In genomic region chr11:103862049-103862826, GRCh38 we compare ENCODE assay signal across 10 cellular contexts.
DNase-seq lines count a peak whose midpoint lies in the region; ATAC-seq lines count a peak whose summit lies in the region.
"Had no signal": no experiment of that assay in that cellular context is flagged by ENCODE, and none has a peak within 500 bp of the region (broad histone marks: within the 10 kb centered on the region; RNA-seq: fewer than 3 reads in every experiment).

No MANE protein-coding gene starts in this region.

- H3K27ac Mint-ChIP-seq in memory B cell, result no peak overlapping the region
- no peak overlapping the region for H3K27ac Mint-ChIP-seq in immature natural killer cell
- H3K27ac Mint-ChIP-seq in activated CD8-positive, alpha-beta memory T cell treated with anti-CD3 and anti-CD28 coated beads, Interleukin-2, amount 10 ng/mL, durations not matched to agents 7 days and 5 days, result no peak overlapping the region
- H3K27ac Mint-ChIP-seq: activated naive CD4-positive, alpha-beta T cell treated with anti-CD3 and anti-CD28 coated beads, Interleukin-2, amount 10 ng/mL, durations not matched to agents 7 days and 5 days had no signal

- ATAC-seq in GM18909 (IDR thresholded peaks at IDR 0.05; ENCODE audit: poor library complexity, unreplicated experiment) (peak; percentile 83), GM21786 (IDR thresholded peaks at IDR 0.05; ENCODE audit: unreplicated experiment) (peak; percentile 74), HG03469 (IDR thresholded peaks at IDR 0.05; ENCODE audit: unreplicated experiment) (peak; percentile 66), memory B cell (ENCODE audit: low read depth) (peak; percentile 74), sciatic nerve (no peak)
- no peak for ATAC-seq in activated CD8-positive, alpha-beta memory T cell treated with anti-CD3 and anti-CD28 coated beads, Interleukin-2, amount 10 ng/mL, durations not matched to agents 7 days and 5 days

- H3K4me1 Mint-ChIP-seq in memory B cell, result no peaks in the 10 kb centered on the region
- H3K4me1 Mint-ChIP-seq in immature natural killer cell, result peaks cover 5% of the 10 kb centered on the region in 2 donors
- no peaks in the 10 kb centered on the region for H3K4me1 Mint-ChIP-seq in activated CD8-positive, alpha-beta memory T cell treated with anti-CD3 and anti-CD28 coated beads, Interleukin-2, amount 10 ng/mL, durations not matched to agents 7 days and 5 days
- H3K4me1 Mint-ChIP-seq: activated naive CD4-positive, alpha-beta T cell treated with anti-CD3 and anti-CD28 coated beads, Interleukin-2, amount 10 ng/mL, durations not matched to agents 7 days and 5 days had no signal

- H3K4me3 Mint-ChIP-seq in memory B cell (no peak overlapping the region), immature natural killer cell (no peak overlapping the region)
- no peak overlapping the region for H3K4me3 Mint-ChIP-seq in activated CD8-positive, alpha-beta memory T cell treated with anti-CD3 and anti-CD28 coated beads, Interleukin-2, amount 10 ng/mL, durations not matched to agents 7 days and 5 days
- H3K4me3 Mint-ChIP-seq: activated naive CD4-positive, alpha-beta T cell treated with anti-CD3 and anti-CD28 coated beads, Interleukin-2, amount 10 ng/mL, durations not matched to agents 7 days and 5 days had no signal

- CTCF ChIA-PET in activated CD8-positive, alpha-beta memory T cell treated with anti-CD3 and anti-CD28 coated beads, Interleukin-2, amount 10 ng/mL, durations not matched to agents 7 days and 5 days (lab: Charles Lee), result no interaction called here

- intact Hi-C loops in sciatic nerve (cut with DNase I), result no loop called here

- H3K36me3 Mint-ChIP-seq in memory B cell, result no peaks in the 10 kb centered on the region
- H3K36me3 Mint-ChIP-seq in immature natural killer cell, result peaks cover 0 to 5% (median 3%) of the 10 kb centered on the region in 3 donors
- no peaks in the 10 kb centered on the region for H3K36me3 Mint-ChIP-seq in activated CD8-positive, alpha-beta memory T cell treated with anti-CD3 and anti-CD28 coated beads, Interleukin-2, amount 10 ng/mL, durations not matched to agents 7 days and 5 days
- H3K36me3 Mint-ChIP-seq: activated naive CD4-positive, alpha-beta T cell treated with anti-CD3 and anti-CD28 coated beads, Interleukin-2, amount 10 ng/mL, durations not matched to agents 7 days and 5 days had no signal

- DNase-seq in memory B cell (ENCODE audit: low spot score in 2 of 2) (no peak), DMS79 (lab: John Stamatoyannopoulos, UW) (no peak), immature natural killer cell (no peak), sciatic nerve (ENCODE audit: low spot score) (no peak)
- no peak for DNase-seq in activated CD8-positive, alpha-beta memory T cell treated with anti-CD3 and anti-CD28 coated beads, Interleukin-2, amount 10 ng/mL, durations not matched to agents 7 days and 5 days
- DNase-seq: activated naive CD4-positive, alpha-beta T cell treated with anti-CD3 and anti-CD28 coated beads, Interleukin-2, amount 10 ng/mL, durations not matched to agents 7 days and 5 days; NCI-H226 had no signal

- H3K9me3 Mint-ChIP-seq in memory B cell (no peaks in the 10 kb centered on the region), immature natural killer cell (peaks cover 0 to 3% (median 0%) of the 10 kb centered on the region in 6 donors)
- H3K9me3 Mint-ChIP-seq in activated CD8-positive, alpha-beta memory T cell treated with anti-CD3 and anti-CD28 coated beads, Interleukin-2, amount 10 ng/mL, durations not matched to agents 7 days and 5 days (ENCODE audit: low read depth), result no peaks in the 10 kb centered on the region
- H3K9me3 Mint-ChIP-seq: activated naive CD4-positive, alpha-beta T cell treated with anti-CD3 and anti-CD28 coated beads, Interleukin-2, amount 10 ng/mL, durations not matched to agents 7 days and 5 days had no signal

- H3K27me3 Mint-ChIP-seq in memory B cell (peaks cover 11% of the 10 kb centered on the region), immature natural killer cell (ENCODE audit: low read depth in 3 of 3) (no peaks in the 10 kb centered on the region)
- no peaks in the 10 kb centered on the region for H3K27me3 Mint-ChIP-seq in activated CD8-positive, alpha-beta memory T cell treated with anti-CD3 and anti-CD28 coated beads, Interleukin-2, amount 10 ng/mL, durations not matched to agents 7 days and 5 days
- H3K27me3 Mint-ChIP-seq: activated naive CD4-positive, alpha-beta T cell treated with anti-CD3 and anti-CD28 coated beads, Interleukin-2, amount 10 ng/mL, durations not matched to agents 7 days and 5 days had no signal

Comparison
In these comparisons a context has a peak if more than half of its experiments do, and no peak if none do; other contexts are left out.
1. ATAC-seq: peak in GM18909 (single experiment), GM21786 (single experiment), HG03469 (single experiment) and memory B cell (single experiment); none in activated CD8-positive, alpha-beta memory T cell treated with anti-CD3 and anti-CD28 coated beads, Interleukin-2, amount 10 ng/mL, durations not matched to agents 7 days and 5 days (single experiment) and sciatic nerve (single experiment).